1 cellular context compared by ENCODE assay signal in the genomic region with DNA sequence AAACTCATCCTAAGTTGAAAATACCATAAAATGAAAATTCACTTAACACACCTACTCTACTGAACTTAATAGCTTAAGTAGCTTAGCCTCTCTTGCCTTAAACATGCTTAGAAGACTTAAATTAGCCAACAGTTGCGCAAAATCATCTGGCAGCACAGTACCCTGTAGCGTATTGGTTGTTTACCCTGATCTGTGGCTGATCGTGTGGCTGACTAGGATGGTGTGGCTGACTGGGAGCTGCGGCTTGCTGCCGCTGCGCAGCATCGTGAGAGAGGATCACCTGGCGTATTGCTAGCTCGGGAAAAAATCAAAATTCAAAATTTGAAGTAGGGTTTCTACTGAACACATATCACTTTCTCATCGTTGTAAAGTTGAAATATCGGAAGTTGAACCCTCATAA.
TF ChIP-seq lines count a peak whose summit lies in the region.

No MANE protein-coding gene starts in this region.

TF ChIP-seq in K562, 482 proteins besides CTCF, POLR2A, EP300 and RAD21:
- TF ChIP-seq, protein P1, sequence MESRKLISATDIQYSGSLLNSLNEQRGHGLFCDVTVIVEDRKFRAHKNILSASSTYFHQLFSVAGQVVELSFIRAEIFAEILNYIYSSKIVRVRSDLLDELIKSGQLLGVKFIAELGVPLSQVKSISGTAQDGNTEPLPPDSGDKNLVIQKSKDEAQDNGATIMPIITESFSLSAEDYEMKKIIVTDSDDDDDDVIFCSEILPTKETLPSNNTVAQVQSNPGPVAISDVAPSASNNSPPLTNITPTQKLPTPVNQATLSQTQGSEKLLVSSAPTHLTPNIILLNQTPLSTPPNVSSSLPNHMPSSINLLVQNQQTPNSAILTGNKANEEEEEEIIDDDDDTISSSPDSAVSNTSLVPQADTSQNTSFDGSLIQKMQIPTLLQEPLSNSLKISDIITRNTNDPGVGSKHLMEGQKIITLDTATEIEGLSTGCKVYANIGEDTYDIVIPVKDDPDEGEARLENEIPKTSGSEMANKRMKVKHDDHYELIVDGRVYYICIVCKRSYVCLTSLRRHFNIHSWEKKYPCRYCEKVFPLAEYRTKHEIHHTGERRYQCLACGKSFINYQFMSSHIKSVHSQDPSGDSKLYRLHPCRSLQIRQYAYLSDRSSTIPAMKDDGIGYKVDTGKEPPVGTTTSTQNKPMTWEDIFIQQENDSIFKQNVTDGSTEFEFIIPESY (CRISPR knock-in tag; IDR thresholded peaks at IDR 0.05) = peak; percentile 51; the same call in 1 of the 2 replicates
- TF ChIP-seq, protein P2, sequence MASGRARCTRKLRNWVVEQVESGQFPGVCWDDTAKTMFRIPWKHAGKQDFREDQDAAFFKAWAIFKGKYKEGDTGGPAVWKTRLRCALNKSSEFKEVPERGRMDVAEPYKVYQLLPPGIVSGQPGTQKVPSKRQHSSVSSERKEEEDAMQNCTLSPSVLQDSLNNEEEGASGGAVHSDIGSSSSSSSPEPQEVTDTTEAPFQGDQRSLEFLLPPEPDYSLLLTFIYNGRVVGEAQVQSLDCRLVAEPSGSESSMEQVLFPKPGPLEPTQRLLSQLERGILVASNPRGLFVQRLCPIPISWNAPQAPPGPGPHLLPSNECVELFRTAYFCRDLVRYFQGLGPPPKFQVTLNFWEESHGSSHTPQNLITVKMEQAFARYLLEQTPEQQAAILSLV (tag; IDR thresholded peaks at IDR 0.05) = no peak
